Comparison of ENCODE assay signal across 8 cellular contexts in the genomic region with DNA sequence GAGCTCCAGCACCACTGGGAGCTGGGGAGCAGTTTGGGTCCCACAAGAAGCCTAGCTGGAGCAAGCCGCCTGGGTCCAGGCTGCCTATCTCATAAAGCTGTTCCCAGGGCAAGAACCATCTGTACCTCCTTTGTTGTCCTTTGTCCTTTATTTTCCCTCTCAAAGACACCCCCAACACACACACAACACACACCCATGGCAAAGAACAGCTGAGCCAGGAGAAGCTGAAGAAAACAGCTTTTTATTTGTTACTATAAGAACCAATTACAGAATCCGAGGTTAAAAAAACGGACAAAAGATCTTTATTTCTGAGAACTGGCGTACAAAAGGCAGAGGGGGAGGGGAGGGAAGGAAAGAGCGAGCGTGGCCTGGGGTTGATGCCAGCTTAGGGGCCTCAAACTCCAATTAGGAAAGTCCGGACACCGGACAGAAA. TPM values are rescaled to one million over a fixed set of nuclear protein-coding genes. Genes with fewer than 3 reads are reported as not detected.
A peak's percentile ranks its signal among the peaks of the same experiment; 100 is the strongest.
DNase-seq lines count a peak whose midpoint lies in the region; ATAC-seq, FAIRE-seq and TF ChIP-seq lines count a peak whose summit lies in the region.

No MANE protein-coding gene starts in this region.

- in situ Hi-C loops in HepG2 (cut with HindIII; ENCODE audit: extremely low pct_ligation_motif_present, low pct_unique_long_range_greater_than_20kb) = no loop called here

- H3K4me3 Mint-ChIP-seq in activated CD4-positive, alpha-beta T cell treated with anti-CD3 and anti-CD28 coated beads, Interleukin-2, amount 10 ng/mL, durations not matched to agents 7 days and 5 days = no peak overlapping the region
- peak overlapping the region; percentile 96 for H3K4me3 Mint-ChIP-seq in activated naive CD8-positive, alpha-beta T cell treated with anti-CD3 and anti-CD28 coated beads, Interleukin-2, amount 50 U/mL, for 24 hours

- peak overlapping the region; percentile 62 for H3K27ac ChIP-seq in HepG2 (ENCODE audit: extremely low read length, insufficient read depth, low read length)
- H3K27ac ChIP-seq in suprapubic skin = peak overlapping the region; percentile 95

- H3K27me3 Mint-ChIP-seq in activated CD4-positive, alpha-beta T cell treated with anti-CD3 and anti-CD28 coated beads, Interleukin-2, amount 10 ng/mL, durations not matched to agents 7 days and 5 days = no peaks in the 10 kb centered on the region
- H3K27me3 Mint-ChIP-seq in activated naive CD8-positive, alpha-beta T cell treated with anti-CD3 and anti-CD28 coated beads, Interleukin-2, amount 50 U/mL, for 24 hours = peaks cover 4% of the 10 kb centered on the region

- peak overlapping the region; percentile 95 for H3K27ac Mint-ChIP-seq in activated CD4-positive, alpha-beta T cell treated with anti-CD3 and anti-CD28 coated beads, Interleukin-2, amount 10 ng/mL, durations not matched to agents 7 days and 5 days
- H3K27ac Mint-ChIP-seq in activated naive CD8-positive, alpha-beta T cell treated with anti-CD3 and anti-CD28 coated beads, Interleukin-2, amount 50 U/mL, for 24 hours = peak overlapping the region; percentile 92

- ATAC-seq in activated naive CD8-positive, alpha-beta T cell treated with anti-CD3 and anti-CD28 coated beads, Interleukin-2, amount 50 U/mL, for 24 hours = no peak
- ATAC-seq in HepG2 (no peak), GM21619 (IDR thresholded peaks at IDR 0.05; ENCODE audit: unreplicated experiment) (no peak)

- H3K9me3 ChIP-seq in HepG2 (ENCODE audit: low read length) (no peaks in the 10 kb centered on the region), suprapubic skin (no peaks in the 10 kb centered on the region)

- peaks cover 58% of the 10 kb centered on the region for H3K36me3 Mint-ChIP-seq in activated CD4-positive, alpha-beta T cell treated with anti-CD3 and anti-CD28 coated beads, Interleukin-2, amount 10 ng/mL, durations not matched to agents 7 days and 5 days (ENCODE audit: low read depth)
- peaks cover 60% of the 10 kb centered on the region for H3K36me3 Mint-ChIP-seq in activated naive CD8-positive, alpha-beta T cell treated with anti-CD3 and anti-CD28 coated beads, Interleukin-2, amount 50 U/mL, for 24 hours (ENCODE audit: low read depth)

- no peaks in the 10 kb centered on the region for H3K9me3 Mint-ChIP-seq in activated CD4-positive, alpha-beta T cell treated with anti-CD3 and anti-CD28 coated beads, Interleukin-2, amount 10 ng/mL, durations not matched to agents 7 days and 5 days
- no peaks in the 10 kb centered on the region for H3K9me3 Mint-ChIP-seq in activated naive CD8-positive, alpha-beta T cell treated with anti-CD3 and anti-CD28 coated beads, Interleukin-2, amount 50 U/mL, for 24 hours

- no peak for DNase-seq in activated CD4-positive, alpha-beta T cell treated with anti-CD3 and anti-CD28 coated beads, Interleukin-2, amount 10 ng/mL, durations not matched to agents 7 days and 5 days
- no peak for DNase-seq in activated CD4-positive, alpha-beta T cell treated with anti-CD3 and anti-CD28 coated beads for 4 hours
- no peak for DNase-seq in activated naive CD8-positive, alpha-beta T cell treated with anti-CD3 and anti-CD28 coated beads, Interleukin-2, amount 50 U/mL, for 24 hours
- DNase-seq in HepG2 (ENCODE audit: low spot score) (no peak), suprapubic skin (ENCODE audit: low spot score in 2 of 2) (no peak), DMS79 treated with DMSO at 0.1 percent for 48 hours (lab: John Stamatoyannopoulos, UW) (no peak), HuH-7.5 (ENCODE audit: low spot score) (no peak)

- H3K4me3 ChIP-seq in HepG2 (replicated peaks in 1 of 3; ENCODE audit: insufficient read depth in 1 of 3, low read depth in 2 of 3, low read length in 3 of 3) = no peak overlapping the region; a peak in 1 of 6 replicates
- peak overlapping the region; percentile 88 for H3K4me3 ChIP-seq in suprapubic skin

- no peak overlapping the region for H2AFZ ChIP-seq in HepG2 (ENCODE audit: low read length)

- H3K9ac ChIP-seq in HepG2 (ENCODE audit: insufficient read depth, low read depth, low read length) = no peak overlapping the region

- TF ChIP-seq POLR2A in HepG2 (IDR thresholded peaks at IDR 0.05; ENCODE audit: insufficient read depth in 1 of 2, low read depth in 2 of 2, low read length in 2 of 2) (no peak), suprapubic skin (IDR thresholded peaks at IDR 0.05) (no peak)

- peaks cover 18% of the 10 kb centered on the region for H3K79me2 ChIP-seq in HepG2 (ENCODE audit: insufficient read depth, low read length)

- intact Hi-C loops in HepG2 (cut with micrococcal nuclease; ENCODE audit: unreplicated experiment) = loop anchor here (5.0 kb wide), 1 partner anchor 59 kb away; a partner anchor contains a TSS

- TF ChIP-seq EP300 in HepG2 (IDR thresholded peaks at IDR 0.05; ENCODE audit: low read depth in 2 of 2, low read length in 2 of 2) (no peak), HepG2 (CRISPR knock-in tag; IDR thresholded peaks at IDR 0.05; ENCODE audit: borderline replicate concordance) (no peak), suprapubic skin (IDR thresholded peaks at IDR 0.05) (no peak)

- H3K36me3 ChIP-seq in HepG2 (replicated peaks in 1 of 2; ENCODE audit: control insufficient read depth in 1 of 2, insufficient read depth in 2 of 2, low read length in 2 of 2) = peaks cover 28 to 33% of the 10 kb centered on the region in 2 experiments
- H3K36me3 ChIP-seq in suprapubic skin = peaks cover 53% of the 10 kb centered on the region

- no peak for FAIRE-seq in HepG2 (lab: Jason Lieb, UNC)

- H3K4me2 ChIP-seq in HepG2 (ENCODE audit: low read depth, low read length) = no peak overlapping the region; the same call in 1 of the 2 replicates

- H3K27me3 ChIP-seq in HepG2 (ENCODE audit: control insufficient read depth in 1 of 2, insufficient read depth in 2 of 2, low read length in 2 of 2) (no peaks in the 10 kb centered on the region; a peak in 1 of 5 replicates), suprapubic skin (no peaks in the 10 kb centered on the region)

- peaks cover 67% of the 10 kb centered on the region for H3K4me1 Mint-ChIP-seq in activated CD4-positive, alpha-beta T cell treated with anti-CD3 and anti-CD28 coated beads, Interleukin-2, amount 10 ng/mL, durations not matched to agents 7 days and 5 days
- peaks cover 54% of the 10 kb centered on the region for H3K4me1 Mint-ChIP-seq in activated naive CD8-positive, alpha-beta T cell treated with anti-CD3 and anti-CD28 coated beads, Interleukin-2, amount 50 U/mL, for 24 hours

- POLR2A ChIA-PET in activated CD4-positive, alpha-beta T cell treated with anti-CD3 and anti-CD28 coated beads, Interleukin-2, amount 10 ng/mL, durations not matched to agents 7 days and 5 days (lab: Charles Lee) = interaction anchor here (0.6 to 2.5 kb wide), 4 partner anchors 8 to 758 kb away, joined by 3 to 18 read pairs (median 4); a partner anchor contains a TSS
- POLR2A ChIA-PET in HepG2 (lab: Yijun Ruan, JAX) = interaction anchor here (2.0 to 4.4 kb wide), 15 partner anchors 9 to 247 kb away, joined by 13 to 160 read pairs (median 38); a partner anchor contains a TSS

- TF ChIP-seq CTCF in HepG2 (CRISPR knock-in tag; IDR thresholded peaks at IDR 0.05) (no peak), suprapubic skin (IDR thresholded peaks at IDR 0.05) (no peak)

- WGBS in HepG2 (ENCODE audit: low lambda C conversion rate) = 86% methylated on average over 8 of the region's 8 CpGs
- 62% methylated on average over 8 of the region's 8 CpGs for WGBS in suprapubic skin

- CTCF ChIA-PET in activated CD4-positive, alpha-beta T cell treated with anti-CD3 and anti-CD28 coated beads, Interleukin-2, amount 10 ng/mL, durations not matched to agents 7 days and 5 days (lab: Charles Lee) = interaction anchor here (0.6 to 4.5 kb wide), 16 partner anchors 8 to 194 kb away, joined by 3 to 25 read pairs (median 6); a partner anchor contains a TSS
- CTCF ChIA-PET in HepG2 (lab: Yijun Ruan, JAX; ENCODE audit: low intra/inter-chr PET ratio, low total read pairs) = interaction anchor here (3.1 kb wide), 1 partner anchor 19 kb away, joined by 14 read pairs; a partner anchor contains a TSS

- H3K4me1 ChIP-seq in HepG2 (ENCODE audit: insufficient read depth, low read length) (peaks cover 38% of the 10 kb centered on the region), suprapubic skin (peaks cover 42% of the 10 kb centered on the region)

- H4K20me1 ChIP-seq in HepG2 (ENCODE audit: insufficient read depth, low read length) = no peaks in the 10 kb centered on the region

- TF ChIP-seq RAD21 in HepG2 (CRISPR knock-in tag; IDR thresholded peaks at IDR 0.05) = no peak

- BruUV-seq in HepG2 (replicated peaks; lab: Mats Ljungman, UMichigan) = no TSS peak

RNA-seq across cellular contexts. Expression of a gene that starts 1.7 kb away (rescaled TPM):
- total RNA-seq in activated CD4-positive, alpha-beta T cell treated with anti-CD3 and anti-CD28 coated beads, Interleukin-2, amount 10 ng/mL, durations not matched to agents 7 days and 5 days = 10 to 100 TPM; 24.1 to 26.0 TPM
- total RNA-seq in HepG2 (2016; rRNA removed; fragmentation: Illumina TruSeq; extraction: Trizol) (8.5 and 9.7 TPM in 2 replicates), suprapubic skin (10 to 100 TPM in 3 of 4 donors, 1 to 10 TPM in 1; 8.0 to 16.3 (median 12.5) TPM)
- total RNA-seq in HepG2 (2016; cell fraction: cytosol; rRNA removed; fragmentation: Illumina TruSeq; extraction: Trizol; ENCODE audit: low read depth) = 2.2 and 4.6 TPM in 2 replicates
- 6.9 and 10.1 TPM in 2 replicates for total RNA-seq in HepG2 (2016; cell fraction: insoluble cytoplasmic fraction; rRNA removed; fragmentation: Illumina TruSeq; extraction: Trizol)
- 3.7 and 6.0 TPM in 2 replicates for total RNA-seq in HepG2 (2016; cell fraction: membrane; rRNA removed; fragmentation: Illumina TruSeq; extraction: Trizol)
- 8.1 and 9.3 TPM in 2 replicates for total RNA-seq in HepG2 (2016; cell fraction: nucleus; rRNA removed; fragmentation: Illumina TruSeq; extraction: Trizol)
- polyA plus RNA-seq in HepG2 (2011; rRNA removed) = 14.3 and 17.5 TPM in 2 replicates
- 6.3 and 8.4 TPM in 2 replicates for polyA plus RNA-seq in HepG2 (2011; cell fraction: cytosol; rRNA removed)
- polyA plus RNA-seq in HepG2 (2011; cell fraction: nucleus; rRNA removed) = 43.5 and 52.1 TPM in 2 replicates
- 13.1 and 14.1 TPM in 2 replicates for polyA plus RNA-seq in HepG2 (2012)
- polyA plus RNA-seq in HepG2 (2016; cell fraction: cytosol; fragmentation: Illumina TruSeq; extraction: Trizol; ENCODE audit: low read depth) = 2.4 and 2.7 TPM in 2 replicates
- polyA plus RNA-seq in HepG2 (2016; cell fraction: insoluble cytoplasmic fraction; fragmentation: Illumina TruSeq; extraction: Trizol; ENCODE audit: low read depth) = 7.0 and 9.3 TPM in 2 replicates
- 3.7 and 4.0 TPM in 2 replicates for polyA plus RNA-seq in HepG2 (2016; cell fraction: membrane; fragmentation: Illumina TruSeq; extraction: Trizol; ENCODE audit: low read depth)
- polyA plus RNA-seq in HepG2 (2016; cell fraction: nucleus; fragmentation: Illumina TruSeq; extraction: Trizol; ENCODE audit: insufficient read depth, low read depth) = 25.7 TPM in 2 replicates
- 12.6 and 15.7 TPM in 2 replicates for polyA minus RNA-seq in HepG2 (2011; rRNA and poly(A)+ RNA removed; ENCODE audit: low replicate concordance)
- polyA minus RNA-seq in HepG2 (2011; cell fraction: cytosol; rRNA and poly(A)+ RNA removed) = 4.7 and 8.8 TPM in 2 replicates
- 3.9 and 9.4 TPM in 2 replicates for polyA minus RNA-seq in HepG2 (2011; cell fraction: nucleus; rRNA and poly(A)+ RNA removed)

RNA-seq across cellular contexts. Expression of a gene that starts 8.7 kb away (rescaled TPM):
- total RNA-seq in activated CD4-positive, alpha-beta T cell treated with anti-CD3 and anti-CD28 coated beads, Interleukin-2, amount 10 ng/mL, durations not matched to agents 7 days and 5 days = 100 to 1,000 TPM; 270 to 299 TPM
- total RNA-seq in HepG2 (2016; rRNA removed; fragmentation: Illumina TruSeq; extraction: Trizol) (58.1 and 70.0 TPM in 2 replicates), suprapubic skin (100 to 1,000 TPM; 107 to 125 (median 110) TPM)
- 7.1 and 9.5 TPM in 2 replicates for total RNA-seq in HepG2 (2016; cell fraction: cytosol; rRNA removed; fragmentation: Illumina TruSeq; extraction: Trizol; ENCODE audit: low read depth)
- total RNA-seq in HepG2 (2016; cell fraction: insoluble cytoplasmic fraction; rRNA removed; fragmentation: Illumina TruSeq; extraction: Trizol) = 50.7 and 71.8 TPM in 2 replicates
- 25.5 and 28.8 TPM in 2 replicates for total RNA-seq in HepG2 (2016; cell fraction: membrane; rRNA removed; fragmentation: Illumina TruSeq; extraction: Trizol)
- total RNA-seq in HepG2 (2016; cell fraction: nucleus; rRNA removed; fragmentation: Illumina TruSeq; extraction: Trizol) = 47.0 and 57.9 TPM in 2 replicates
- 14.0 and 16.8 TPM in 2 replicates for polyA plus RNA-seq in HepG2 (2011; rRNA removed)
- polyA plus RNA-seq in HepG2 (2011; cell fraction: cytosol; rRNA removed) = 9.2 and 10.6 TPM in 2 replicates
- polyA plus RNA-seq in HepG2 (2011; cell fraction: nucleus; rRNA removed) = 53.6 and 67.6 TPM in 2 replicates
- 30.7 and 30.9 TPM in 2 replicates for polyA plus RNA-seq in HepG2 (2012)
- polyA plus RNA-seq in HepG2 (2016; cell fraction: cytosol; fragmentation: Illumina TruSeq; extraction: Trizol; ENCODE audit: low read depth) = 4.0 and 4.5 TPM in 2 replicates
- 47.2 and 53.8 TPM in 2 replicates for polyA plus RNA-seq in HepG2 (2016; cell fraction: insoluble cytoplasmic fraction; fragmentation: Illumina TruSeq; extraction: Trizol; ENCODE audit: low read depth)
- 12.6 and 14.0 TPM in 2 replicates for polyA plus RNA-seq in HepG2 (2016; cell fraction: membrane; fragmentation: Illumina TruSeq; extraction: Trizol; ENCODE audit: low read depth)
- polyA plus RNA-seq in HepG2 (2016; cell fraction: nucleus; fragmentation: Illumina TruSeq; extraction: Trizol; ENCODE audit: insufficient read depth, low read depth) = 121 and 126 TPM in 2 replicates
- polyA minus RNA-seq in HepG2 (2011; rRNA and poly(A)+ RNA removed; ENCODE audit: low replicate concordance) = 21.5 and 102 TPM in 2 replicates
- polyA minus RNA-seq in HepG2 (2011; cell fraction: cytosol; rRNA and poly(A)+ RNA removed) = 11.9 and 14.7 TPM in 2 replicates
- 37.2 and 50.7 TPM in 2 replicates for polyA minus RNA-seq in HepG2 (2011; cell fraction: nucleus; rRNA and poly(A)+ RNA removed)

RNA-seq across cellular contexts. Expression of a gene that starts 19.3 kb away (rescaled TPM):
- 1,000 to 10,000 TPM; 1,239 to 1,470 TPM for total RNA-seq in activated CD4-positive, alpha-beta T cell treated with anti-CD3 and anti-CD28 coated beads, Interleukin-2, amount 10 ng/mL, durations not matched to agents 7 days and 5 days
- total RNA-seq in HepG2 (2016; rRNA removed; fragmentation: Illumina TruSeq; extraction: Trizol) (1,787 and 2,092 TPM in 2 replicates), suprapubic skin (1,000 to 10,000 TPM; 1,221 to 2,946 (median 2,495) TPM)
- total RNA-seq in HepG2 (2016; cell fraction: cytosol; rRNA removed; fragmentation: Illumina TruSeq; extraction: Trizol; ENCODE audit: low read depth) = 2,019 and 2,497 TPM in 2 replicates
- total RNA-seq in HepG2 (2016; cell fraction: insoluble cytoplasmic fraction; rRNA removed; fragmentation: Illumina TruSeq; extraction: Trizol) = 1,856 and 2,038 TPM in 2 replicates
- total RNA-seq in HepG2 (2016; cell fraction: membrane; rRNA removed; fragmentation: Illumina TruSeq; extraction: Trizol) = 4,333 and 4,899 TPM in 2 replicates
- 776 and 846 TPM in 2 replicates for total RNA-seq in HepG2 (2016; cell fraction: nucleus; rRNA removed; fragmentation: Illumina TruSeq; extraction: Trizol)
- polyA plus RNA-seq in HepG2 (2011; rRNA removed) = 1,819 and 2,144 TPM in 2 replicates
- polyA plus RNA-seq in HepG2 (2011; cell fraction: cytosol; rRNA removed) = 2,392 and 2,528 TPM in 2 replicates
- polyA plus RNA-seq in HepG2 (2011; cell fraction: nucleus; rRNA removed) = 525 and 588 TPM in 2 replicates
- 1,720 and 1,805 TPM in 2 replicates for polyA plus RNA-seq in HepG2 (2012)
- 2,631 and 2,980 TPM in 2 replicates for polyA plus RNA-seq in HepG2 (2016; cell fraction: cytosol; fragmentation: Illumina TruSeq; extraction: Trizol; ENCODE audit: low read depth)
- polyA plus RNA-seq in HepG2 (2016; cell fraction: insoluble cytoplasmic fraction; fragmentation: Illumina TruSeq; extraction: Trizol; ENCODE audit: low read depth) = 2,163 and 2,164 TPM in 2 replicates
- polyA plus RNA-seq in HepG2 (2016; cell fraction: membrane; fragmentation: Illumina TruSeq; extraction: Trizol; ENCODE audit: low read depth) = 4,391 and 4,816 TPM in 2 replicates
- 1,221 and 1,290 TPM in 2 replicates for polyA plus RNA-seq in HepG2 (2016; cell fraction: nucleus; fragmentation: Illumina TruSeq; extraction: Trizol; ENCODE audit: insufficient read depth, low read depth)
- 1,467 and 2,851 TPM in 2 replicates for polyA minus RNA-seq in HepG2 (2011; rRNA and poly(A)+ RNA removed; ENCODE audit: low replicate concordance)
- 835 and 903 TPM in 2 replicates for polyA minus RNA-seq in HepG2 (2011; cell fraction: cytosol; rRNA and poly(A)+ RNA removed)
- 177 and 251 TPM in 2 replicates for polyA minus RNA-seq in HepG2 (2011; cell fraction: nucleus; rRNA and poly(A)+ RNA removed)

RNA-seq across cellular contexts. Expression of a gene that starts 19.6 kb away (rescaled TPM):
- total RNA-seq in activated CD4-positive, alpha-beta T cell treated with anti-CD3 and anti-CD28 coated beads, Interleukin-2, amount 10 ng/mL, durations not matched to agents 7 days and 5 days = 100 to 1,000 TPM; 137 to 144 TPM
- total RNA-seq in HepG2 (2016; rRNA removed; fragmentation: Illumina TruSeq; extraction: Trizol) = 4.6 and 10.6 TPM in 2 replicates
- total RNA-seq in HepG2 (2016; cell fraction: cytosol; rRNA removed; fragmentation: Illumina TruSeq; extraction: Trizol; ENCODE audit: low read depth) = 5.0 and 5.5 TPM in 2 replicates
- total RNA-seq in HepG2 (2016; cell fraction: insoluble cytoplasmic fraction; rRNA removed; fragmentation: Illumina TruSeq; extraction: Trizol) = 4.2 and 9.0 TPM in 2 replicates
- total RNA-seq in HepG2 (2016; cell fraction: membrane; rRNA removed; fragmentation: Illumina TruSeq; extraction: Trizol) = 4.8 and 7.0 TPM in 2 replicates
- total RNA-seq in HepG2 (2016; cell fraction: nucleus; rRNA removed; fragmentation: Illumina TruSeq; extraction: Trizol) = 9.2 and 9.5 TPM in 2 replicates
- polyA plus RNA-seq in HepG2 (2011; rRNA removed) = 12.3 and 16.6 TPM in 2 replicates
- 7.8 and 7.9 TPM in 2 replicates for polyA plus RNA-seq in HepG2 (2011; cell fraction: cytosol; rRNA removed)
- 105 and 119 TPM in 2 replicates for polyA plus RNA-seq in HepG2 (2011; cell fraction: nucleus; rRNA removed)
- polyA plus RNA-seq in HepG2 (2012) = 14.9 and 16.7 TPM in 2 replicates
- 1.3 and 2.0 TPM in 2 replicates for polyA plus RNA-seq in HepG2 (2016; cell fraction: cytosol; fragmentation: Illumina TruSeq; extraction: Trizol; ENCODE audit: low read depth)
- polyA plus RNA-seq in HepG2 (2016; cell fraction: insoluble cytoplasmic fraction; fragmentation: Illumina TruSeq; extraction: Trizol; ENCODE audit: low read depth) = 6.5 and 7.1 TPM in 2 replicates
- polyA plus RNA-seq in HepG2 (2016; cell fraction: membrane; fragmentation: Illumina TruSeq; extraction: Trizol; ENCODE audit: low read depth) = 2.2 and 2.5 TPM in 2 replicates
- 33.3 and 38.2 TPM in 2 replicates for polyA plus RNA-seq in HepG2 (2016; cell fraction: nucleus; fragmentation: Illumina TruSeq; extraction: Trizol; ENCODE audit: insufficient read depth, low read depth)
- polyA minus RNA-seq in HepG2 (2011; rRNA and poly(A)+ RNA removed; ENCODE audit: low replicate concordance) = 14.6 and 43.9 TPM in 2 replicates
- 3.8 and 6.3 TPM in 2 replicates for polyA minus RNA-seq in HepG2 (2011; cell fraction: cytosol; rRNA and poly(A)+ RNA removed)
- polyA minus RNA-seq in HepG2 (2011; cell fraction: nucleus; rRNA and poly(A)+ RNA removed) = 11.2 and 14.0 TPM in 2 replicates
- 10 to 100 TPM; 43.1 to 74.8 (median 55.8) TPM for total RNA-seq in suprapubic skin

RNA-seq across cellular contexts. Expression of a gene that starts 20.1 kb away (rescaled TPM):
- 1 to 10 TPM; 1.0 to 1.3 TPM for total RNA-seq in activated CD4-positive, alpha-beta T cell treated with anti-CD3 and anti-CD28 coated beads, Interleukin-2, amount 10 ng/mL, durations not matched to agents 7 days and 5 days
- total RNA-seq in HepG2 (2016; rRNA removed; fragmentation: Illumina TruSeq; extraction: Trizol) (1.8 and 2.4 TPM in 2 replicates), suprapubic skin (1 to 10 TPM in 3 of 4 donors, under 1 TPM in 1; 0.80 to 4.9 (median 2.3) TPM)
- total RNA-seq in HepG2 (2016; cell fraction: cytosol; rRNA removed; fragmentation: Illumina TruSeq; extraction: Trizol; ENCODE audit: low read depth) = 2.8 and 4.2 TPM in 2 replicates
- total RNA-seq in HepG2 (2016; cell fraction: insoluble cytoplasmic fraction; rRNA removed; fragmentation: Illumina TruSeq; extraction: Trizol) = 2.9 and 3.2 TPM in 2 replicates
- 2.5 and 3.7 TPM in 2 replicates for total RNA-seq in HepG2 (2016; cell fraction: membrane; rRNA removed; fragmentation: Illumina TruSeq; extraction: Trizol)
- 1.0 and 2.0 TPM in 2 replicates for total RNA-seq in HepG2 (2016; cell fraction: nucleus; rRNA removed; fragmentation: Illumina TruSeq; extraction: Trizol)
- 1.2 and 1.6 TPM in 2 replicates for polyA plus RNA-seq in HepG2 (2011; rRNA removed)
- 1.3 and 1.4 TPM in 2 replicates for polyA plus RNA-seq in HepG2 (2011; cell fraction: cytosol; rRNA removed)
- polyA plus RNA-seq in HepG2 (2011; cell fraction: nucleus; rRNA removed) = 1.5 and 1.6 TPM in 2 replicates
- 1.0 and 1.8 TPM in 2 replicates for polyA plus RNA-seq in HepG2 (2012)
- 3.0 and 3.4 TPM in 2 replicates for polyA plus RNA-seq in HepG2 (2016; cell fraction: cytosol; fragmentation: Illumina TruSeq; extraction: Trizol; ENCODE audit: low read depth)
- polyA plus RNA-seq in HepG2 (2016; cell fraction: insoluble cytoplasmic fraction; fragmentation: Illumina TruSeq; extraction: Trizol; ENCODE audit: low read depth) = 1.7 and 1.9 TPM in 2 replicates
- polyA plus RNA-seq in HepG2 (2016; cell fraction: membrane; fragmentation: Illumina TruSeq; extraction: Trizol; ENCODE audit: low read depth) = 4.9 and 5.0 TPM in 2 replicates
- 1.8 and 3.1 TPM in 2 replicates for polyA plus RNA-seq in HepG2 (2016; cell fraction: nucleus; fragmentation: Illumina TruSeq; extraction: Trizol; ENCODE audit: insufficient read depth, low read depth)
- polyA minus RNA-seq in HepG2 (2011; rRNA and poly(A)+ RNA removed; ENCODE audit: low replicate concordance) = 0.92 and 3.5 TPM in 2 replicates
- not detected in 2 replicates for polyA minus RNA-seq in HepG2 (2011; cell fraction: cytosol; rRNA and poly(A)+ RNA removed)
- polyA minus RNA-seq in HepG2 (2011; cell fraction: nucleus; rRNA and poly(A)+ RNA removed) = 0.39 TPM in 1 of 2 replicates, not detected in the other
